ENCODE assay signal across 8 cellular contexts in genomic region chr16:49921791-49922456, GRCh38.
A peak's percentile ranks its signal among the peaks of the same experiment; 100 is the strongest.
DNase-seq lines count a peak whose midpoint lies in the region; ATAC-seq, FAIRE-seq and TF ChIP-seq lines count a peak whose summit lies in the region.

No MANE protein-coding gene starts in this region.

- H3K4me1 ChIP-seq in gastroesophageal sphincter (no peaks in the 10 kb centered on the region), aorta (ENCODE audit: control insufficient read depth in 1 of 2, insufficient read depth in 2 of 2, low read length in 2 of 2) (no peaks in the 10 kb centered on the region)

- ATAC-seq in gastroesophageal sphincter, result peak; percentile 48
- no peak for ATAC-seq in aorta (ENCODE audit: low FRiP score)
- no peak for ATAC-seq in GM18519 (IDR thresholded peaks at IDR 0.05; ENCODE audit: low FRiP score, unreplicated experiment)

- H3K9me3 ChIP-seq in gastroesophageal sphincter (no peaks in the 10 kb centered on the region), aorta (ENCODE audit: control insufficient read depth, low read length) (no peaks in the 10 kb centered on the region)

- H3K27me3 ChIP-seq in gastroesophageal sphincter, result peaks cover 9% of the 10 kb centered on the region
- no peaks in the 10 kb centered on the region for H3K27me3 ChIP-seq in aorta (ENCODE audit: control insufficient read depth in 1 of 2, insufficient read depth in 2 of 2, low read length in 1 of 2)

- peak; percentile 53 for FAIRE-seq in GM18507 (lab: Jason Lieb, UNC)

- in situ Hi-C loops in ACHN (cut with HindIII; ENCODE audit: low pct_ligation_motif_present, low pct_unique_long_range_greater_than_20kb, low sequenced_read_pairs), result no loop called here

- H3K4me3 ChIP-seq in gastroesophageal sphincter (no peak overlapping the region), aorta (ENCODE audit: low read length in 2 of 2) (no peak overlapping the region)

- H3K27ac Mint-ChIP-seq in activated T-cell treated with anti-CD3 and anti-CD28 coated beads, Interleukin-2, amount 50 U/mL, for 24 hours, result no peak overlapping the region
- no peak overlapping the region for H3K27ac Mint-ChIP-seq in osteocyte (ENCODE audit: unreplicated experiment)

- DNase-seq in ACHN (peak; percentile 62), GM18507 (ENCODE audit: extremely low spot score, insufficient read length, low read depth) (peak; percentile 33), NCI-H510A (lab: John Stamatoyannopoulos, UW) (peak; percentile 60), osteocyte (ENCODE audit: extremely low spot score, unreplicated experiment) (peak; percentile 88), aorta (peak; percentile 69 to 80)
- peak; percentile 51 for DNase-seq in activated T-cell treated with anti-CD3 and anti-CD28 coated beads, Interleukin-2, amount 50 U/mL, for 24 hours

- no peaks in the 10 kb centered on the region for H3K9me3 Mint-ChIP-seq in activated T-cell treated with anti-CD3 and anti-CD28 coated beads, Interleukin-2, amount 50 U/mL, for 24 hours
- H3K9me3 Mint-ChIP-seq in osteocyte (ENCODE audit: unreplicated experiment), result no peaks in the 10 kb centered on the region

- H3K27me3 Mint-ChIP-seq in activated T-cell treated with anti-CD3 and anti-CD28 coated beads, Interleukin-2, amount 50 U/mL, for 24 hours, result peaks cover 3% of the 10 kb centered on the region
- H3K27me3 Mint-ChIP-seq in osteocyte (ENCODE audit: unreplicated experiment), result peaks cover 39% of the 10 kb centered on the region

- H3K36me3 Mint-ChIP-seq in activated T-cell treated with anti-CD3 and anti-CD28 coated beads, Interleukin-2, amount 50 U/mL, for 24 hours (ENCODE audit: low read depth), result no peaks in the 10 kb centered on the region
- H3K36me3 Mint-ChIP-seq in osteocyte (ENCODE audit: unreplicated experiment), result no peaks in the 10 kb centered on the region

- no peaks in the 10 kb centered on the region for H3K4me1 Mint-ChIP-seq in activated T-cell treated with anti-CD3 and anti-CD28 coated beads, Interleukin-2, amount 50 U/mL, for 24 hours (ENCODE audit: low read depth)
- peaks cover 3% of the 10 kb centered on the region for H3K4me1 Mint-ChIP-seq in osteocyte (ENCODE audit: unreplicated experiment)

- TF ChIP-seq POLR2A in gastroesophageal sphincter (IDR thresholded peaks at IDR 0.05), result no peak

- H3K27ac ChIP-seq in gastroesophageal sphincter, result no peak overlapping the region
- H3K27ac ChIP-seq in aorta (ENCODE audit: low read depth in 1 of 2, low read length in 2 of 2), result no peak overlapping the region

- no peak for TF ChIP-seq EP300 in gastroesophageal sphincter (IDR thresholded peaks at IDR 0.05)

- TF ChIP-seq CTCF in gastroesophageal sphincter (IDR thresholded peaks at IDR 0.05), result peak in 3 of 4 experiments; percentile 50 to 72 (median 58)
- TF ChIP-seq CTCF in osteocyte (IDR thresholded peaks at IDR 0.05), result peak; percentile 84

- no peaks in the 10 kb centered on the region for H3K36me3 ChIP-seq in gastroesophageal sphincter
- H3K36me3 ChIP-seq in aorta (ENCODE audit: control insufficient read depth in 1 of 2, insufficient read depth in 2 of 2, low read length in 1 of 2), result no peaks in the 10 kb centered on the region

- no peak overlapping the region for H3K4me3 Mint-ChIP-seq in activated T-cell treated with anti-CD3 and anti-CD28 coated beads, Interleukin-2, amount 50 U/mL, for 24 hours
- no peak overlapping the region for H3K4me3 Mint-ChIP-seq in osteocyte (ENCODE audit: unreplicated experiment)

- intact Hi-C loops in aorta (cut with DNase I), result loop anchor here (1.0 to 2.0 kb wide), 2 partner anchors 514 to 515 kb away; no protein-coding TSS in a partner anchor

- WGBS in gastroesophageal sphincter (ENCODE audit: low coverage in 1 of 2), 2 donors, result 76 to 96% methylated on average over 2 of the region's 6 CpGs
- 32 to 40% methylated on average over 6 of the region's 6 CpGs for WGBS in aorta, 2 donors

Comparison
In these comparisons a context has a peak if more than half of its experiments do, and no peak if none do; other contexts are left out.
1. DNase-seq: peak in every context shown above with its lines; median percentile 88 in osteocyte; 74 in aorta; 62 in ACHN; 60 in NCI-H510A; 51 in activated T-cell treated with anti-CD3 and anti-CD28 coated beads, Interleukin-2, amount 50 U/mL, for 24 hours; 33 in GM18507.